ENCODE assay signal across 1 cellular context in genomic region chr10:103449208-103450144, GRCh38.
TF ChIP-seq lines count a peak whose summit lies in the region.

No MANE protein-coding gene starts in this region.

TF ChIP-seq in SK-N-SH treated with all-trans-retinoic acid at 6 μM for 48 hours, 23 proteins besides CTCF, POLR2A, EP300 and RAD21:
- TF ChIP-seq TSHZ2 (CRISPR knock-in tag; IDR thresholded peaks at IDR 0.05) (no peak), RARB (CRISPR knock-in tag; IDR thresholded peaks at IDR 0.05) (no peak), ZFP30 (CRISPR knock-in tag; IDR thresholded peaks at IDR 0.05) (no peak), CSDC2 (CRISPR knock-in tag; IDR thresholded peaks at IDR 0.05) (no peak), PPARA (CRISPR knock-in tag; IDR thresholded peaks at IDR 0.05; ENCODE audit: borderline replicate concordance) (no peak), ZC3H10 (CRISPR knock-in tag; IDR thresholded peaks at IDR 0.05) (no peak), ZFP3 (CRISPR knock-in tag; IDR thresholded peaks at IDR 0.05) (no peak), GLIS3 (CRISPR knock-in tag; IDR thresholded peaks at IDR 0.05) (no peak), BACH2 (CRISPR knock-in tag; IDR thresholded peaks at IDR 0.05; ENCODE audit: borderline replicate concordance) (no peak), TOX (CRISPR knock-in tag; IDR thresholded peaks at IDR 0.05; ENCODE audit: borderline replicate concordance) (no peak), TCF4 (CRISPR knock-in tag; IDR thresholded peaks at IDR 0.05; ENCODE audit: borderline replicate concordance) (no peak), SNAI2 (CRISPR knock-in tag; IDR thresholded peaks at IDR 0.05) (no peak)
- TF ChIP-seq, protein P1, sequence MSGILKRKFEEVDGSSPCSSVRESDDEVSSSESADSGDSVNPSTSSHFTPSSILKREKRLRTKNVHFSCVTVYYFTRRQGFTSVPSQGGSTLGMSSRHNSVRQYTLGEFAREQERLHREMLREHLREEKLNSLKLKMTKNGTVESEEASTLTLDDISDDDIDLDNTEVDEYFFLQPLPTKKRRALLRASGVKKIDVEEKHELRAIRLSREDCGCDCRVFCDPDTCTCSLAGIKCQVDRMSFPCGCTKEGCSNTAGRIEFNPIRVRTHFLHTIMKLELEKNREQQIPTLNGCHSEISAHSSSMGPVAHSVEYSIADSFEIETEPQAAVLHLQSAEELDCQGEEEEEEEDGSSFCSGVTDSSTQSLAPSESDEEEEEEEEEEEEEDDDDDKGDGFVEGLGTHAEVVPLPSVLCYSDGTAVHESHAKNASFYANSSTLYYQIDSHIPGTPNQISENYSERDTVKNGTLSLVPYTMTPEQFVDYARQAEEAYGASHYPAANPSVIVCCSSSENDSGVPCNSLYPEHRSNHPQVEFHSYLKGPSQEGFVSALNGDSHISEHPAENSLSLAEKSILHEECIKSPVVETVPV (CRISPR knock-in tag; IDR thresholded peaks at IDR 0.05) = no peak
- TF ChIP-seq, protein P2, sequence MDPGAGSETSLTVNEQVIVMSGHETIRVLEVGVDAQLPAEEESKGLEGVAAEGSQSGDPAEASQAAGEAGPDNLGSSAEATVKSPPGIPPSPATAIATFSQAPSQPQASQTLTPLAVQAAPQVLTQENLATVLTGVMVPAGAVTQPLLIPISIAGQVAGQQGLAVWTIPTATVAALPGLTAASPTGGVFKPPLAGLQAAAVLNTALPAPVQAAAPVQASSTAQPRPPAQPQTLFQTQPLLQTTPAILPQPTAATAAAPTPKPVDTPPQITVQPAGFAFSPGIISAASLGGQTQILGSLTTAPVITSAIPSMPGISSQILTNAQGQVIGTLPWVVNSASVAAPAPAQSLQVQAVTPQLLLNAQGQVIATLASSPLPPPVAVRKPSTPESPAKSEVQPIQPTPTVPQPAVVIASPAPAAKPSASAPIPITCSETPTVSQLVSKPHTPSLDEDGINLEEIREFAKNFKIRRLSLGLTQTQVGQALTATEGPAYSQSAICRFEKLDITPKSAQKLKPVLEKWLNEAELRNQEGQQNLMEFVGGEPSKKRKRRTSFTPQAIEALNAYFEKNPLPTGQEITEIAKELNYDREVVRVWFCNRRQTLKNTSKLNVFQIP (CRISPR knock-in tag; IDR thresholded peaks at IDR 0.05; ENCODE audit: borderline replicate concordance, low read depth) = no peak
